ENCODE assay signal across 9 cellular contexts in the genomic region with DNA sequence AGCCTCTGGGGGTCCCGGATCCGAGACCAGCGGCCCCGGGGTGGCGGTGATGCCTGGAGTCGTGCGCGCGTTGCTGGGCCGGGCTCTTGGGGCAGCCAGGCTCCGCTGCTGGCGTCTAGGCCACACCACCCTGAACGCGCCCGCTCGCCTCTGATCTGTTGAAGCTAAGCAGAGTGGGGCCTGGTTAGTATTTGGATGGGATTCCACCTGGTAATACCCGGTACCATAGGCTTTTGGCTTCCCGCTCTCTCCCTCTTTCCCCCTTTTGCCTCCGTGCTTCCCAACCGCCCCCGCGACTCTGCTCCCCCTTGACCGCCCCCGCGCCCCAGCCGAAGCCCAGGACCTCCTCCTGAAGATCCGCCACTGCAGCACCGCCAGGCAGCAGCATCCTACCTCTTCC.
DNase-seq lines count a peak whose midpoint lies in the region; ATAC-seq lines count a peak whose summit lies in the region.
"Had no signal": no experiment of that assay in that cellular context is flagged by ENCODE, and none has a peak within 500 bp of the region (broad histone marks: within the 10 kb centered on the region; RNA-seq: fewer than 3 reads in every experiment).

No MANE protein-coding gene starts in this region.

- no peak for ATAC-seq in HG03457 (IDR thresholded peaks at IDR 0.05; ENCODE audit: unreplicated experiment)
- ATAC-seq in GM19467 (IDR thresholded peaks at IDR 0.05; ENCODE audit: unreplicated experiment) = no peak
- ATAC-seq: A549 had no signal

- DNase-seq in NCI-H1092 treated with DMSO at 0.1 percent for 48 hours (lab: John Stamatoyannopoulos, UW) (peak; percentile 8), NCI-H1092 (lab: John Stamatoyannopoulos, UW) (no peak), NCI-H774 (lab: John Stamatoyannopoulos, UW) (peak; percentile 17), dermis blood vessel endothelial cell (peak; percentile 57), mucosa of gallbladder (ENCODE audit: low spot score) (peak; percentile 43), occipital lobe (lab: John Stamatoyannopoulos, UW) (no peak)

Comparison
In these comparisons a context has a peak if more than half of its experiments do, and no peak if none do; other contexts are left out.
1. DNase-seq: peak in NCI-H1092 treated with DMSO at 0.1 percent for 48 hours (single experiment), NCI-H774 (single experiment), dermis blood vessel endothelial cell (single experiment) and mucosa of gallbladder (single experiment); none in NCI-H1092 (single experiment) and occipital lobe (single experiment).